Comparison of ENCODE assay signal across 24 cellular contexts in genomic region chr20:19231359-19232035, GRCh38. TPM values are rescaled to one million over a fixed set of nuclear protein-coding genes. Genes with fewer than 3 reads are reported as not detected.
"Had no signal": no experiment of that assay in that cellular context is flagged by ENCODE, and none has a peak within 500 bp of the region (broad histone marks: within the 10 kb centered on the region; RNA-seq: fewer than 3 reads in every experiment).

No MANE protein-coding gene starts in this region.

- H3K36me3 ChIP-seq: cardiac muscle cell, left lung had no signal

- DNase-seq: activated B cell treated with CpG ODN at 0.5 μM for 24 hours; activated CD4-positive, alpha-beta T cell treated with anti-CD3 and anti-CD28 coated beads for 4 hours; activated CD4-positive, alpha-beta T cell treated with anti-CD3 and anti-CD28 coated beads, Interleukin-2, amount 50 U/mL, for 48 hours; activated CD8-positive, alpha-beta memory T cell treated with anti-CD3 and anti-CD28 coated beads, Interleukin-2, amount 50 U/mL, for 48 hours; activated naive CD4-positive, alpha-beta T cell treated with Interleukin-2 at 50 U/mL for 16 hours; activated T-cell treated with anti-CD3 and anti-CD28 coated beads, Interleukin-2, amount 50 U/mL, for 48 hours; anterior cingulate cortex; body of pancreas; dermis blood vessel endothelial cell; effector CD8-positive, alpha-beta T cell; foreskin melanocyte; immature natural killer cell; left lung; mammary epithelial cell; midbrain; stimulated activated CD4-positive, alpha-beta T cell treated with anti-CD3 and anti-CD28 coated beads, Interleukin-2, amount 100 ng/mL, for 48 hours; stimulated activated CD8-positive, alpha-beta memory T cell treated with anti-CD3 and anti-CD28 coated beads, Interleukin-4, amount 100 ng/mL, for 48 hours; stimulated activated naive B cell treated with anti-CD40 and anti-IgM and Interleukin-4, amounts not matched to agents 10 μg/mL and 1 μg/mL and 100 μg/mL, for 72 hours; T-helper 1 cell; testis had no signal

- H3K79me2 ChIP-seq: parathyroid adenoma had no signal

- H3K9me3 ChIP-seq: body of pancreas, neutrophil, testis had no signal

- H3K4me1 ChIP-seq: body of pancreas, parathyroid adenoma, testis had no signal

- H2AFZ ChIP-seq: parathyroid adenoma had no signal

- H3K4me3 ChIP-seq: body of pancreas, cardiac muscle cell, left lung, testis had no signal

- H3K27ac ChIP-seq: body of pancreas, cardiac muscle cell, left lung, neutrophil, parathyroid adenoma, testis had no signal

- H3K9ac ChIP-seq: parathyroid adenoma had no signal

- H3K27me3 ChIP-seq: body of pancreas, cardiac muscle cell, left lung, neutrophil, testis had no signal

RNA-seq across cellular contexts. Expression of gene SLC24A3, which starts 19.1 kb away (rescaled TPM):
- total RNA-seq: activated B cell treated with CpG ODN at 0.5 μM for 24 hours; activated CD8-positive, alpha-beta memory T cell treated with anti-CD3 and anti-CD28 coated beads for 36 hours; dermis blood vessel endothelial cell had no signal
- polyA plus RNA-seq: mammary epithelial cell had no signal
